Comparison of ENCODE assay signal across 1 cellular context in the genomic region with DNA sequence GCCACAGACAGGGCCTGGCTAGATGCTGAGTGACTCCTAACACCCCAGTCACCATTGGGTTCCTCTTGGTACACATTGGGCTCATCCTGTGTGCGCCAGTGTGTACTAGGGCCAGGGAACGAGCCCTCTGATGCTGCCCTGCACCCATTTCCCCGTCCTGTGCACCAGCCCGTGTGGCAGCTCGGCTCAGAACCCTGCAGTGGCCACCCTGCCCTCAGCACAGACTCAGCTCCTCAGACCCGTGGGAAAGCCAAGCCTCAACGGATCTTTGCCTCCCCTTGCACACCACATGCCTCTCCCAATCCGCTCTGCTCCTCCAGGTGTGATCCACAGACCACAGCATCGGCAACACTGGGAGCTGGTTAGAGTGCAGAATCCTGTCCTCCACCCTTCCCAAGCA.
TF ChIP-seq lines count a peak whose summit lies in the region.

No MANE protein-coding gene starts in this region.

TF ChIP-seq in K562, 482 proteins besides CTCF, POLR2A, EP300 and RAD21 (continued from another document):
- TF ChIP-seq SRSF9 (IDR thresholded peaks at IDR 0.05; ENCODE audit: borderline replicate concordance, low read depth, low read length) (no peak), CHD2 (IDR thresholded peaks at IDR 0.05; ENCODE audit: low read depth, low read length) (no peak), SUPT5H (IDR thresholded peaks at IDR 0.05) (no peak), ZNF695 (CRISPR knock-in tag; IDR thresholded peaks at IDR 0.05) (no peak), DNMT1 (IDR thresholded peaks at IDR 0.05) (no peak), EGR1 (conservative IDR thresholded peaks at IDR 0.05) (no peak), MTA1 (IDR thresholded peaks at IDR 0.05; ENCODE audit: borderline replicate concordance) (no peak)
- TF ChIP-seq, protein P1, sequence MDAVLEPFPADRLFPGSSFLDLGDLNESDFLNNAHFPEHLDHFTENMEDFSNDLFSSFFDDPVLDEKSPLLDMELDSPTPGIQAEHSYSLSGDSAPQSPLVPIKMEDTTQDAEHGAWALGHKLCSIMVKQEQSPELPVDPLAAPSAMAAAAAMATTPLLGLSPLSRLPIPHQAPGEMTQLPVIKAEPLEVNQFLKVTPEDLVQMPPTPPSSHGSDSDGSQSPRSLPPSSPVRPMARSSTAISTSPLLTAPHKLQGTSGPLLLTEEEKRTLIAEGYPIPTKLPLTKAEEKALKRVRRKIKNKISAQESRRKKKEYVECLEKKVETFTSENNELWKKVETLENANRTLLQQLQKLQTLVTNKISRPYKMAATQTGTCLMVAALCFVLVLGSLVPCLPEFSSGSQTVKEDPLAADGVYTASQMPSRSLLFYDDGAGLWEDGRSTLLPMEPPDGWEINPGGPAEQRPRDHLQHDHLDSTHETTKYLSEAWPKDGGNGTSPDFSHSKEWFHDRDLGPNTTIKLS (IDR thresholded peaks at IDR 0.05; ENCODE audit: borderline replicate concordance, low read depth), result no peak
TF ChIP-seq in K562: peak in this region for 0.
